In the genomic region with DNA sequence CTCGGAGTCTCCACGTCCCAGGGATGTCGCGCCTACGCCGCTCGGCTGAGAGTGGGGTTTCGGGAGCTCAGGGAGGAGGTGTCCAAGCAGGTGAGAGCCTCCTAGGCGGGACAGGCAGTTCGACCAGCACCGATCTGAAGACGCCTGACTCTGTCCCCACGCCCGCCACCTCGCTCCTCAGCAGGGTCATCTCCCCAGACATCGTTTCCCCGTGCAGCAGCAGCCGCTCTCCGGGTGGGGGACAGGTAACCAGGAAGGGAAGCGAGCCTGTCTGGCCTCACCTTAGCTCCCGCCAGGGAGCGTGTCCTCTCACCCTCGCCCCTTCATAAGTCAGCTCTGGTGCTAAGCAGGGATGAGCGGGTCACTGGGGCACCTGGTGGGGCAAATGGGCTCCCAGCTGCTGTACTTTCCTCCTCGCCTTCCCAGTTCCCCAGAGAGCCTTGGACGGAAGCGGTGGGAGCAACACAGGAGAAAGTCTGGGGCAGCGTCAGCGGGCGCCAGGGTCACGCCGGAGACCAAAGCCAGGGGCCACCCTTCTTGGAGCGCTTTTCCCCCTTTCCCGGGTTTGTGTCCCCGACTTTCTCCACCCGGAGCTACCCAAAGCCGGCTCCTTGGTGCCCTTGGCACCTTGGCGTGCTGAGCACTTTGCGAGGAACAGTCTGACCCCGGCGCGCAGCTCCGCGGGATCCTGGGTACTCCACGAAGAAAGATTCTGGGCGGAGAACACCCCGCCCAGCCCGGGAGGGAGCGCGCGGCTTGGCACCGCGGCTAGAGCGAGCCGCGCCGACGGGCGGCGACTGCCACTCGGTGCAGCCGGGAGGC, we compare ENCODE assay signal across 9 cellular contexts. TPM values are rescaled to one million over a fixed set of nuclear protein-coding genes. Genes with fewer than 3 reads are reported as not detected.
DNase-seq lines count a peak whose midpoint lies in the region; ATAC-seq and TF ChIP-seq lines count a peak whose summit lies in the region.
"Had no signal": no experiment of that assay in that cellular context is flagged by ENCODE, and none has a peak within 500 bp of the region (broad histone marks: within the 10 kb centered on the region; RNA-seq: fewer than 3 reads in every experiment).

No MANE protein-coding gene starts in this region.

- no peaks in the 10 kb centered on the region for H3K36me3 Mint-ChIP-seq in Caco-2 (ENCODE audit: insufficient read depth, unreplicated experiment)
- H3K36me3 Mint-ChIP-seq in neural crest cell (ENCODE audit: low read depth) = no peaks in the 10 kb centered on the region

- H3K4me3 Mint-ChIP-seq in Caco-2 (ENCODE audit: unreplicated experiment) (peak overlapping the region; percentile 75), neural crest cell (peak overlapping the region; percentile 77)

- H3K27me3 Mint-ChIP-seq in Caco-2 (ENCODE audit: insufficient read depth, unreplicated experiment) (peaks cover 5% of the 10 kb centered on the region), neural crest cell (ENCODE audit: low read depth) (peaks cover 86% of the 10 kb centered on the region)

- H3K27me3 ChIP-seq in Caco-2 (replicated peaks; ENCODE audit: control insufficient read depth, insufficient read depth, low read length) = no peaks in the 10 kb centered on the region
- H3K27me3 ChIP-seq in Panc1 (ENCODE audit: control insufficient read depth, insufficient read depth, low read length) = peaks cover 70% of the 10 kb centered on the region
- H3K27me3 ChIP-seq in esophagus (ENCODE audit: control insufficient read depth in 1 of 2, insufficient read depth in 2 of 2, low read length in 2 of 2) = peaks cover 0 to 14% of the 10 kb centered on the region in 2 donors

- peak overlapping the region; percentile 76 for H3K27ac Mint-ChIP-seq in Caco-2 (ENCODE audit: unreplicated experiment)
- H3K27ac Mint-ChIP-seq in neural crest cell (ENCODE audit: unreplicated experiment) = no peak overlapping the region

- BruUV-seq in Caco-2 (replicated peaks; lab: Mats Ljungman, UMichigan) (TSS peak; percentile 5), Panc1 (replicated peaks; lab: Mats Ljungman, UMichigan) (no TSS peak)

- H3K27ac ChIP-seq in Panc1 (ENCODE audit: low read length) (no peak overlapping the region), esophagus (ENCODE audit: low read depth in 2 of 2, low read length in 1 of 2) (peak overlapping the region; percentile 28 to 34)

- TF ChIP-seq CTCF in Caco-2 (IDR thresholded peaks at IDR 0.05; ENCODE audit: insufficient read depth in 1 of 2, low read depth in 1 of 2, low read length in 1 of 2, severe bottlenecking in 1 of 2, unreplicated experiment in 1 of 2) (no peak), Panc1 (IDR thresholded peaks at IDR 0.05) (no peak), neural crest cell (conservative IDR thresholded peaks at IDR 0.05) (peak; percentile 16)

- H3K9me3 Mint-ChIP-seq in Caco-2 (ENCODE audit: unreplicated experiment) (no peaks in the 10 kb centered on the region), neural crest cell (no peaks in the 10 kb centered on the region)

- ATAC-seq in Panc1 = peak; percentile 58
- ATAC-seq in HG03432 (IDR thresholded peaks at IDR 0.05; ENCODE audit: unreplicated experiment) = no peak
- no peak for ATAC-seq in GM19324 (IDR thresholded peaks at IDR 0.05; ENCODE audit: low FRiP score, unreplicated experiment)

- intact Hi-C loops in Caco-2 (cut with micrococcal nuclease; ENCODE audit: unreplicated experiment) = loop anchor here (2.0 kb wide), 2 partner anchors 29 to 285 kb away; no protein-coding TSS in a partner anchor
- intact Hi-C loops in Panc1 (cut with micrococcal nuclease; ENCODE audit: unreplicated experiment) = no loop called here

- peaks cover 35% of the 10 kb centered on the region for H3K4me1 ChIP-seq in Caco-2
- H3K4me1 ChIP-seq in Panc1 (ENCODE audit: control insufficient read depth, insufficient read depth, low read length) = no peaks in the 10 kb centered on the region
- H3K4me1 ChIP-seq in esophagus (ENCODE audit: control insufficient read depth in 2 of 2, insufficient read depth in 2 of 2, low read length in 1 of 2) = peaks cover 0 to 6% of the 10 kb centered on the region in 2 donors

- CTCF ChIA-PET in Caco-2 (lab: Charles Lee) (interaction anchor here (0.5 to 2.0 kb wide), 7 partner anchors 10 to 294 kb away, joined by 3 to 15 read pairs (median 5); no protein-coding TSS in a partner anchor), Panc1 (lab: Charles Lee) (interaction anchor here (0.6 kb wide), 1 partner anchor 477 kb away, joined by 3 read pairs; no protein-coding TSS in a partner anchor)

- H3K4me3 ChIP-seq in Caco-2 (ENCODE audit: low read depth, low read length) (peak overlapping the region; percentile 94), Panc1 (ENCODE audit: low read depth in 2 of 2, low read length in 2 of 2) (peak overlapping the region in 1 of 2 experiments; percentile 26; a peak in 2 of 4 replicates), esophagus (ENCODE audit: low read depth in 1 of 2, low read length in 2 of 2) (peak overlapping the region; percentile 5 to 25)

- H3K4me1 Mint-ChIP-seq in Caco-2 (ENCODE audit: low read depth, unreplicated experiment) = peaks cover 24% of the 10 kb centered on the region
- H3K4me1 Mint-ChIP-seq in neural crest cell = peaks cover 28% of the 10 kb centered on the region

- H3K9me3 ChIP-seq in Caco-2 (no peaks in the 10 kb centered on the region), Panc1 (ENCODE audit: control insufficient read depth, insufficient read depth, low read depth, low read length) (no peaks in the 10 kb centered on the region), esophagus (ENCODE audit: control insufficient read depth in 2 of 2, insufficient read depth in 1 of 2, low read depth in 1 of 2, low read length in 1 of 2) (peaks cover 0 to 3% of the 10 kb centered on the region in 2 donors)

- no peak for DNase-seq in Caco-2
- no peak for DNase-seq in Panc1 (ENCODE audit: low read depth, low spot score)
- no peak for DNase-seq in neural crest cell (ENCODE audit: low read depth, low spot score)
- no peak for DNase-seq in SKM-1 treated with dmso at 0.1 percent for 144 hours (lab: John Stamatoyannopoulos, UW; ENCODE audit: unreplicated experiment)
- DNase-seq in HuH-7 (ENCODE audit: low spot score) = no peak

- 7 to 10% methylated on average over 55 to 62 of the region's 62 CpGs for WGBS in esophagus, 2 donors

- in situ Hi-C loops in Panc1 (cut with HindIII; ENCODE audit: low pct_unique_long_range_greater_than_20kb, low sequenced_read_pairs) = loop anchor here (25.0 kb wide), 1 partner anchor 273 kb away; no protein-coding TSS in a partner anchor

- H3K36me3 ChIP-seq in Caco-2 (ENCODE audit: control insufficient read depth, insufficient read depth, low read length) (no peaks in the 10 kb centered on the region; the same call in 1 of the 2 replicates), Panc1 (ENCODE audit: control insufficient read depth, insufficient read depth, low read length) (no peaks in the 10 kb centered on the region), esophagus (ENCODE audit: control insufficient read depth in 2 of 2, insufficient read depth in 2 of 2, low read length in 1 of 2) (no peaks in the 10 kb centered on the region)

- POLR2A ChIA-PET in Caco-2 (lab: Charles Lee) (no interaction called here), Panc1 (lab: Charles Lee) (no interaction called here)

RNA-seq across cellular contexts. Expression of gene SPON1, which starts 1.6 kb away (rescaled TPM):
- total RNA-seq in Caco-2 (2022) (41.4 and 46.9 TPM in 2 replicates), Panc1 (2021; ENCODE audit: unreplicated experiment) (0.10 TPM), neural crest cell (12.2 and 13.2 TPM in 2 replicates)
- polyA plus RNA-seq in Panc1 (2012; ENCODE audit: insufficient read length) = not detected
- polyA plus RNA-seq in esophagus = 1 to 10 TPM in 1 of 2 donors, under 1 TPM in 1; 0.75 to 3.0 TPM
- total RNA-seq: RPMI7951 had no signal

Comparison
In these comparisons a context has a peak if more than half of its experiments do, and no peak if none do; other contexts are left out.
1. RNA of gene SPON1, which starts 1.6 kb away (total RNA-seq): 41.4 to 46.9 TPM in Caco-2 and 12.2 to 13.2 TPM in neural crest cell; 0.10 TPM in Panc1 (single experiment); every median in the first group is over 10 times any median in the second.